In the genomic region with DNA sequence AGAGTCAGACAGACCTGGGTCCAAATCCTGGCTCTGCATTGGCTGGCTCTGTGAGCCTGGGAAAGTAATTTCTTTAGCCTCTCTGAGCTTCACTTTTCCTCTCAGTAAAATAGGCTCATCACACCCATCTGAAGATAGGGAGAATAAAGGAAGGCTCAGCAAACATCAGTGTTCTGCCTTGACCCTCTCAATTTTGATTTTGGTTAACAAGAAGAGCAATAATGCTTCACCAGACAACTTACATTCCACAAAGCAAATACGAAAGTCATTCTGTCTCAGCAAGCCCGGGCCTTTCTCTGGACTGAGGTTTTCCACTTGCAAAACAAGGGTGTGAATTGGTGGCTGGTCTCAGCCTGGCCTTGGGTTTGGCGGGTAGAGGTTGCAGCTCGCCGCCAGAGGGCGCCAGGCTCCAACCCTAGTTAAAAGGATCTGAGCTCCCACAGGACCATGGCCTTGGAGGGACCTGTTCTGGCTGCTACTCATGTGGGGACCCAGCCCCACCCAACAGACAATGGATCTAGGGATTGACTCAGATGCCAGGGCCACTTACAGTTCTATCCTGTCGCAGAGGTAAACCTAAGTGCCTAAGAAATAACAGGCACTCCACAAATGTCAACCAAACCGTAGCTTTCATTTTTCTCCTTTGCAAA, we compare ENCODE assay signal across 1 cellular context.
A peak's percentile ranks its signal among the peaks of the same experiment; 100 is the strongest.
TF ChIP-seq lines count a peak whose summit lies in the region.

No MANE protein-coding gene starts in this region.

TF ChIP-seq in GM12878, 131 proteins besides CTCF, POLR2A, EP300 and RAD21:
- no peak for TF ChIP-seq SMARCA5 (IDR thresholded peaks at IDR 0.05)
- peak; percentile 88 for TF ChIP-seq SMC3 (IDR thresholded peaks at IDR 0.05; ENCODE audit: borderline replicate concordance, low read length)
- no peak for TF ChIP-seq CREM (IDR thresholded peaks at IDR 0.05; ENCODE audit: low read depth)
- TF ChIP-seq DPF2 (IDR thresholded peaks at IDR 0.05) = no peak
- no peak for TF ChIP-seq RB1 (IDR thresholded peaks at IDR 0.05; ENCODE audit: borderline replicate concordance)
- TF ChIP-seq MTA2 (IDR thresholded peaks at IDR 0.05; ENCODE audit: low read depth) = no peak
- TF ChIP-seq SMAD5 (IDR thresholded peaks at IDR 0.05; ENCODE audit: low read depth) = no peak
- TF ChIP-seq ASH2L (IDR thresholded peaks at IDR 0.05; ENCODE audit: borderline replicate concordance, low read depth) = no peak
- no peak for TF ChIP-seq SP1 (IDR thresholded peaks at IDR 0.05; ENCODE audit: low read depth, low read length)
- TF ChIP-seq SPI1 (IDR thresholded peaks at IDR 0.05; ENCODE audit: borderline replicate concordance, insufficient read depth, low read depth, low read length) = no peak
- peak; percentile 33 for TF ChIP-seq RELA (IDR thresholded peaks at IDR 0.05; ENCODE audit: borderline replicate concordance, partially characterized antibody)
- no peak for TF ChIP-seq KLF5 (IDR thresholded peaks at IDR 0.05; ENCODE audit: partially characterized antibody)
- 0 out of 2 replicates have a peak, but pooled peaks have one; percentile 13 for TF ChIP-seq RUNX3 (IDR thresholded peaks at IDR 0.05; ENCODE audit: low read length)
- no peak for TF ChIP-seq MTA3 (IDR thresholded peaks at IDR 0.05; ENCODE audit: borderline replicate concordance, low read length)
- TF ChIP-seq, protein P1, sequence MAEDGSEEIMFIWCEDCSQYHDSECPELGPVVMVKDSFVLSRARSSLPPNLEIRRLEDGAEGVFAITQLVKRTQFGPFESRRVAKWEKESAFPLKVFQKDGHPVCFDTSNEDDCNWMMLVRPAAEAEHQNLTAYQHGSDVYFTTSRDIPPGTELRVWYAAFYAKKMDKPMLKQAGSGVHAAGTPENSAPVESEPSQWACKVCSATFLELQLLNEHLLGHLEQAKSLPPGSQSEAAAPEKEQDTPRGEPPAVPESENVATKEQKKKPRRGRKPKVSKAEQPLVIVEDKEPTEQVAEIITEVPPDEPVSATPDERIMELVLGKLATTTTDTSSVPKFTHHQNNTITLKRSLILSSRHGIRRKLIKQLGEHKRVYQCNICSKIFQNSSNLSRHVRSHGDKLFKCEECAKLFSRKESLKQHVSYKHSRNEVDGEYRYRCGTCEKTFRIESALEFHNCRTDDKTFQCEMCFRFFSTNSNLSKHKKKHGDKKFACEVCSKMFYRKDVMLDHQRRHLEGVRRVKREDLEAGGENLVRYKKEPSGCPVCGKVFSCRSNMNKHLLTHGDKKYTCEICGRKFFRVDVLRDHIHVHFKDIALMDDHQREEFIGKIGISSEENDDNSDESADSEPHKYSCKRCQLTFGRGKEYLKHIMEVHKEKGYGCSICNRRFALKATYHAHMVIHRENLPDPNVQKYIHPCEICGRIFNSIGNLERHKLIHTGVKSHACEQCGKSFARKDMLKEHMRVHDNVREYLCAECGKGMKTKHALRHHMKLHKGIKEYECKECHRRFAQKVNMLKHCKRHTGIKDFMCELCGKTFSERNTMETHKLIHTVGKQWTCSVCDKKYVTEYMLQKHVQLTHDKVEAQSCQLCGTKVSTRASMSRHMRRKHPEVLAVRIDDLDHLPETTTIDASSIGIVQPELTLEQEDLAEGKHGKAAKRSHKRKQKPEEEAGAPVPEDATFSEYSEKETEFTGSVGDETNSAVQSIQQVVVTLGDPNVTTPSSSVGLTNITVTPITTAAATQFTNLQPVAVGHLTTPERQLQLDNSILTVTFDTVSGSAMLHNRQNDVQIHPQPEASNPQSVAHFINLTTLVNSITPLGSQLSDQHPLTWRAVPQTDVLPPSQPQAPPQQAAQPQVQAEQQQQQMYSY (CRISPR knock-in tag; IDR thresholded peaks at IDR 0.05) = no peak
- no peak for TF ChIP-seq KDM1A (IDR thresholded peaks at IDR 0.05; ENCODE audit: borderline replicate concordance)
- TF ChIP-seq CHD4 (IDR thresholded peaks at IDR 0.05) = no peak
- TF ChIP-seq RAD51 (IDR thresholded peaks at IDR 0.05) = no peak
- no peak for TF ChIP-seq USF1 (IDR thresholded peaks at IDR 0.05; ENCODE audit: borderline replicate concordance, extremely low read length, insufficient read depth, low read depth, low read length)
- 0 out of 2 replicates have a peak, but pooled peaks have one; percentile 62 for TF ChIP-seq ZNF207 (IDR thresholded peaks at IDR 0.05; ENCODE audit: borderline replicate concordance)
- no peak for TF ChIP-seq NR2C2 (IDR thresholded peaks at IDR 0.05; ENCODE audit: borderline replicate concordance, control insufficient read depth, insufficient read length, low read depth)
- TF ChIP-seq CHD1 (IDR thresholded peaks at IDR 0.05; ENCODE audit: low read depth, low read length) = no peak
- no peak for TF ChIP-seq SRF (IDR thresholded peaks at IDR 0.05; ENCODE audit: low read depth in 2 of 2, low read length in 2 of 2)
- TF ChIP-seq GATAD2B (conservative IDR thresholded peaks at IDR 0.05; ENCODE audit: low read depth) = no peak
- TF ChIP-seq, protein P2, sequence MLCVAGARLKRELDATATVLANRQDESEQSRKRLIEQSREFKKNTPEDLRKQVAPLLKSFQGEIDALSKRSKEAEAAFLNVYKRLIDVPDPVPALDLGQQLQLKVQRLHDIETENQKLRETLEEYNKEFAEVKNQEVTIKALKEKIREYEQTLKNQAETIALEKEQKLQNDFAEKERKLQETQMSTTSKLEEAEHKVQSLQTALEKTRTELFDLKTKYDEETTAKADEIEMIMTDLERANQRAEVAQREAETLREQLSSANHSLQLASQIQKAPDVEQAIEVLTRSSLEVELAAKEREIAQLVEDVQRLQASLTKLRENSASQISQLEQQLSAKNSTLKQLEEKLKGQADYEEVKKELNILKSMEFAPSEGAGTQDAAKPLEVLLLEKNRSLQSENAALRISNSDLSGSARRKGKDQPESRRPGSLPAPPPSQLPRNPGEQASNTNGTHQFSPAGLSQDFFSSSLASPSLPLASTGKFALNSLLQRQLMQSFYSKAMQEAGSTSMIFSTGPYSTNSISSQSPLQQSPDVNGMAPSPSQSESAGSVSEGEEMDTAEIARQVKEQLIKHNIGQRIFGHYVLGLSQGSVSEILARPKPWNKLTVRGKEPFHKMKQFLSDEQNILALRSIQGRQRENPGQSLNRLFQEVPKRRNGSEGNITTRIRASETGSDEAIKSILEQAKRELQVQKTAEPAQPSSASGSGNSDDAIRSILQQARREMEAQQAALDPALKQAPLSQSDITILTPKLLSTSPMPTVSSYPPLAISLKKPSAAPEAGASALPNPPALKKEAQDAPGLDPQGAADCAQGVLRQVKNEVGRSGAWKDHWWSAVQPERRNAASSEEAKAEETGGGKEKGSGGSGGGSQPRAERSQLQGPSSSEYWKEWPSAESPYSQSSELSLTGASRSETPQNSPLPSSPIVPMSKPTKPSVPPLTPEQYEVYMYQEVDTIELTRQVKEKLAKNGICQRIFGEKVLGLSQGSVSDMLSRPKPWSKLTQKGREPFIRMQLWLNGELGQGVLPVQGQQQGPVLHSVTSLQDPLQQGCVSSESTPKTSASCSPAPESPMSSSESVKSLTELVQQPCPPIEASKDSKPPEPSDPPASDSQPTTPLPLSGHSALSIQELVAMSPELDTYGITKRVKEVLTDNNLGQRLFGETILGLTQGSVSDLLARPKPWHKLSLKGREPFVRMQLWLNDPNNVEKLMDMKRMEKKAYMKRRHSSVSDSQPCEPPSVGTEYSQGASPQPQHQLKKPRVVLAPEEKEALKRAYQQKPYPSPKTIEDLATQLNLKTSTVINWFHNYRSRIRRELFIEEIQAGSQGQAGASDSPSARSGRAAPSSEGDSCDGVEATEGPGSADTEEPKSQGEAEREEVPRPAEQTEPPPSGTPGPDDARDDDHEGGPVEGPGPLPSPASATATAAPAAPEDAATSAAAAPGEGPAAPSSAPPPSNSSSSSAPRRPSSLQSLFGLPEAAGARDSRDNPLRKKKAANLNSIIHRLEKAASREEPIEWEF (IDR thresholded peaks at IDR 0.05; ENCODE audit: insufficient replicate concordance, low read depth, low read length) = no peak
- TF ChIP-seq IKZF1 (conservative IDR thresholded peaks at IDR 0.05) = no peak
- TF ChIP-seq, protein P3, sequence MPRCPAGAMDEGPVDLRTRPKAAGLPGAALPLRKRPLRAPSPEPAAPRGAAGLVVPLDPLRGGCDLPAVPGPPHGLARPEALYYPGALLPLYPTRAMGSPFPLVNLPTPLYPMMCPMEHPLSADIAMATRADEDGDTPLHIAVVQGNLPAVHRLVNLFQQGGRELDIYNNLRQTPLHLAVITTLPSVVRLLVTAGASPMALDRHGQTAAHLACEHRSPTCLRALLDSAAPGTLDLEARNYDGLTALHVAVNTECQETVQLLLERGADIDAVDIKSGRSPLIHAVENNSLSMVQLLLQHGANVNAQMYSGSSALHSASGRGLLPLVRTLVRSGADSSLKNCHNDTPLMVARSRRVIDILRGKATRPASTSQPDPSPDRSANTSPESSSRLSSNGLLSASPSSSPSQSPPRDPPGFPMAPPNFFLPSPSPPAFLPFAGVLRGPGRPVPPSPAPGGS (IDR thresholded peaks at IDR 0.05; ENCODE audit: borderline replicate concordance, insufficient read depth, low read depth, low read length, poor library complexity, severe bottlenecking) = no peak
